ENCODE assay signal across 1 cellular context in the genomic region with DNA sequence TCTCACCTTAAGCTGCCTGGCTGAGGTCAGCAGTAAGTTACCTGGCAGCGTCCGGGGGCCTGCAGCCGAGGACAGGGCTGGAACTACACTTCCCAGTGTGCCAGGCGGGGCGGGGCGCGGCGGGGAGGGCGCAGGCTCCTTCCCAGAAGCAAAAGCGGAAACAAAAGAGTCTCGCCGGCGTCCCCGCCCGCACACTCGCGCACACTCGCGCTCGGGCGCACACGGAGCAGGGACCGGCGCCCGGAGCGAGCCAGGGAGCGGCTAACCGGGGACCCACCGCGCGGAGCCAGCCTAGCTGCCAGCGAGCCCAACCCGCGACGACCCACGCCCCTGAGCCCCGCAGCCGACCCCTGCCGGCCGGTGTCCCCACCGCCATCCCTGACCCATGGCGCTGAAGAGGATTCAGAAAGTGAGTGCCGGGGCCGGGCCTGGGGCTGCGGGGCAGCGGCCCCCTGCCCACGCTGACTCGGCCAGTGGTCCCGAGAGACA.
A peak's percentile ranks its signal among the peaks of the same experiment; 100 is the strongest.
TF ChIP-seq lines count a peak whose summit lies in the region.

Gene UBE2D1 (plus strand): TSS at position 190 of the 489 bp plus-strand sequence. CDS start 196 bp downstream, at position 386.

TF ChIP-seq in SK-N-SH, 30 proteins besides CTCF, POLR2A, EP300 and RAD21 (continued from another document):
- TF ChIP-seq, protein P1, sequence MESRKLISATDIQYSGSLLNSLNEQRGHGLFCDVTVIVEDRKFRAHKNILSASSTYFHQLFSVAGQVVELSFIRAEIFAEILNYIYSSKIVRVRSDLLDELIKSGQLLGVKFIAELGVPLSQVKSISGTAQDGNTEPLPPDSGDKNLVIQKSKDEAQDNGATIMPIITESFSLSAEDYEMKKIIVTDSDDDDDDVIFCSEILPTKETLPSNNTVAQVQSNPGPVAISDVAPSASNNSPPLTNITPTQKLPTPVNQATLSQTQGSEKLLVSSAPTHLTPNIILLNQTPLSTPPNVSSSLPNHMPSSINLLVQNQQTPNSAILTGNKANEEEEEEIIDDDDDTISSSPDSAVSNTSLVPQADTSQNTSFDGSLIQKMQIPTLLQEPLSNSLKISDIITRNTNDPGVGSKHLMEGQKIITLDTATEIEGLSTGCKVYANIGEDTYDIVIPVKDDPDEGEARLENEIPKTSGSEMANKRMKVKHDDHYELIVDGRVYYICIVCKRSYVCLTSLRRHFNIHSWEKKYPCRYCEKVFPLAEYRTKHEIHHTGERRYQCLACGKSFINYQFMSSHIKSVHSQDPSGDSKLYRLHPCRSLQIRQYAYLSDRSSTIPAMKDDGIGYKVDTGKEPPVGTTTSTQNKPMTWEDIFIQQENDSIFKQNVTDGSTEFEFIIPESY (IDR thresholded peaks at IDR 0.05; ENCODE audit: borderline replicate concordance, low read depth): 0 out of 2 replicates have a peak, but pooled peaks have one; percentile 30
- TF ChIP-seq PBX3 (IDR thresholded peaks at IDR 0.05) (0 out of 2 replicates have a peak, but pooled peaks have one; percentile 5), NRF1 (IDR thresholded peaks at IDR 0.05; ENCODE audit: low read depth, low read length) (peak; percentile 50), MEF2A (IDR thresholded peaks at IDR 0.05; ENCODE audit: borderline replicate concordance, low read depth) (no peak), NFIC (IDR thresholded peaks at IDR 0.05; ENCODE audit: borderline replicate concordance) (no peak), RXRA (IDR thresholded peaks at IDR 0.05; ENCODE audit: borderline replicate concordance, low read depth) (no peak), GATA2 (CRISPR knock-in tag; IDR thresholded peaks at IDR 0.05) (no peak), GABPA (IDR thresholded peaks at IDR 0.05; ENCODE audit: low read depth) (peak; percentile 58; the same call in 1 of the 2 replicates), SMC3 (IDR thresholded peaks at IDR 0.05; ENCODE audit: low read depth, low read length) (no peak), ELF1 (IDR thresholded peaks at IDR 0.05) (peak; percentile 77), MAX (IDR thresholded peaks at IDR 0.05; ENCODE audit: low read depth) (peak; percentile 42; the same call in 1 of the 2 replicates), USF2 (IDR thresholded peaks at IDR 0.05; ENCODE audit: borderline replicate concordance, low read depth, low read length) (no peak), TCF12 (IDR thresholded peaks at IDR 0.05) (no peak), EZH2phosphoT487 (IDR thresholded peaks at IDR 0.05; ENCODE audit: borderline replicate concordance, low read depth) (no peak), RCOR1 (IDR thresholded peaks at IDR 0.05; ENCODE audit: low read length) (no peak), RFX5 (IDR thresholded peaks at IDR 0.05; ENCODE audit: low read length) (no peak), YY1 (IDR thresholded peaks at IDR 0.05; ENCODE audit: low read depth) (no peak), MXI1 (IDR thresholded peaks at IDR 0.05; ENCODE audit: low read depth, low read length) (no peak), FOXM1 (IDR thresholded peaks at IDR 0.05; ENCODE audit: low read depth) (no peak), POLR2AphosphoS5 (IDR thresholded peaks at IDR 0.05; ENCODE audit: low read depth, low read length) (peak; percentile 96)
